Comparison of ENCODE assay signal across 16 cellular contexts in the genomic region with DNA sequence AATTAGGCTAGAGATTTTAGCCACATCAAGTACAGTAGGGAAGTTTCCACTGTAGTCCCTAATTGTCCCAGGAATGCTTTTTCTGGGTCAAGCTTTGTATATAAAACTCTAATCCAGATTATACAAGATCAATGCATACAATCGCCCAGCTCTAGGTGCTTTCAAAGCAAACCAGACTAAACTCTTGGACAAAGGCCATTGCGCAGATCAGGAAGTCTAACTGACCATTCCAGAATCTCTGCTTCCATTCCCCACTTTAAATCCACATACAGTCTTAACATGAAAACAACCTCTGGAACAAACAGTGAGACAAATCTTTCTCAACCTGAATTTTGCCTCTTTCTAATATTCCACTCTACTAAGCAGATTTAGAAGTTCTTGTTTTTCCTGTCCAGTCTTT.
DNase-seq lines count a peak whose midpoint lies in the region; ATAC-seq, FAIRE-seq and TF ChIP-seq lines count a peak whose summit lies in the region.
"Had no signal": no experiment of that assay in that cellular context is flagged by ENCODE, and none has a peak within 500 bp of the region (broad histone marks: within the 10 kb centered on the region; RNA-seq: fewer than 3 reads in every experiment).

No MANE protein-coding gene starts in this region.

- H3K4me3 ChIP-seq in SK-N-MC: peak overlapping the region; percentile 41
- H3K4me3 ChIP-seq in endothelial cell of umbilical vein (replicated peaks in 1 of 3; ENCODE audit: insufficient read depth in 1 of 3, low read depth in 1 of 3, low read length in 3 of 3): no peak overlapping the region
- H3K4me3 ChIP-seq in muscle layer of duodenum (ENCODE audit: low read depth in 1 of 2, low read length in 2 of 2): peak overlapping the region; percentile 2 to 12
- H3K4me3 ChIP-seq in transverse colon: no peak overlapping the region
- no peak overlapping the region for H3K4me3 ChIP-seq in PC-3 (ENCODE audit: low read length)
- H3K4me3 ChIP-seq: lung had no signal

- H3K36me3 ChIP-seq in SK-N-MC (ENCODE audit: insufficient read depth, low read length): no peaks in the 10 kb centered on the region
- no peaks in the 10 kb centered on the region for H3K36me3 ChIP-seq in endothelial cell of umbilical vein (ENCODE audit: control insufficient read depth in 2 of 2, extremely low read depth in 1 of 2, insufficient read depth in 2 of 2, low read length in 2 of 2)
- H3K36me3 ChIP-seq in muscle layer of duodenum (ENCODE audit: control insufficient read depth in 1 of 2, insufficient read depth in 2 of 2, low read length in 2 of 2): peaks cover 3 to 8% of the 10 kb centered on the region in 2 donors
- H3K36me3 ChIP-seq in transverse colon: no peaks in the 10 kb centered on the region
- H3K36me3 ChIP-seq in PC-3 (ENCODE audit: low read depth, low read length): no peaks in the 10 kb centered on the region

- no TSS peak for BruUV-seq in endothelial cell of umbilical vein (replicated peaks; lab: Mats Ljungman, UMichigan)
- no TSS peak for BruUV-seq in PC-3 (replicated peaks; lab: Mats Ljungman, UMichigan)

- H3K9me3 ChIP-seq in SK-N-MC (ENCODE audit: low read depth, low read length) (no peaks in the 10 kb centered on the region), endothelial cell of umbilical vein (replicated peaks; ENCODE audit: control insufficient read depth, insufficient read depth, low read length) (no peaks in the 10 kb centered on the region), muscle layer of duodenum (ENCODE audit: control insufficient read depth in 1 of 2, low read length in 2 of 2) (no peaks in the 10 kb centered on the region), transverse colon (no peaks in the 10 kb centered on the region), PC-3 (ENCODE audit: low read length) (no peaks in the 10 kb centered on the region)

- DNase-seq in SK-N-MC (ENCODE audit: low read depth, low spot score) (no peak), endothelial cell of umbilical vein (ENCODE audit: low read depth, low spot score) (peak; percentile 58), transverse colon (no peak), T-helper 2 cell (no peak), PC-3 (no peak)
- no peak for DNase-seq in effector memory CD8-positive, alpha-beta T cell
- DNase-seq: activated CD4-positive, alpha-beta T cell treated with anti-CD3 and anti-CD28 coated beads for 1 hour; activated naive CD8-positive, alpha-beta T cell treated with anti-CD3 and anti-CD28 coated beads for 36 hours; DND-41; H9; NCI-H1417 treated with DMSO at 0.1 percent for 48 hours; NCI-H524 treated with DMSO at 0.1 percent for 48 hours; T-cell had no signal

- H3K9ac ChIP-seq in SK-N-MC (ENCODE audit: insufficient read length): peak overlapping the region; percentile 8
- H3K9ac ChIP-seq in endothelial cell of umbilical vein (replicated peaks; ENCODE audit: extremely low read depth, insufficient read depth, low read length): no peak overlapping the region
- H3K9ac ChIP-seq in PC-3 (ENCODE audit: low read length): no peak overlapping the region

- H3K27ac ChIP-seq in SK-N-MC: peak overlapping the region; percentile 43
- H3K27ac ChIP-seq in endothelial cell of umbilical vein (ENCODE audit: insufficient read depth, low read depth, low read length): no peak overlapping the region
- peak overlapping the region; percentile 81 for H3K27ac ChIP-seq in muscle layer of duodenum (ENCODE audit: low read length)
- peak overlapping the region; percentile 65 to 68 (median 66) for H3K27ac ChIP-seq in transverse colon
- no peak overlapping the region for H3K27ac ChIP-seq in PC-3 (ENCODE audit: low read length)
- H3K27ac ChIP-seq: C4-2B had no signal

- no peaks in the 10 kb centered on the region for H3K9me2 ChIP-seq in PC-3 (replicated peaks; ENCODE audit: low read length)

- FAIRE-seq in endothelial cell of umbilical vein (lab: Jason Lieb, UNC): no peak

- H3K27me3 Mint-ChIP-seq in effector memory CD8-positive, alpha-beta T cell: no peaks in the 10 kb centered on the region
- H3K27me3 Mint-ChIP-seq: activated naive CD8-positive, alpha-beta T cell treated with anti-CD3 and anti-CD28 coated beads for 36 hours; T-cell had no signal

- dilution Hi-C loops in endothelial cell of umbilical vein (cut with MboI; ENCODE audit: extremely low pct_ligation_motif_present, low sequenced_read_pairs): no loop called here

- H3K9me3 Mint-ChIP-seq in effector memory CD8-positive, alpha-beta T cell: no peaks in the 10 kb centered on the region
- H3K9me3 Mint-ChIP-seq: activated naive CD8-positive, alpha-beta T cell treated with anti-CD3 and anti-CD28 coated beads for 36 hours; H9; T-cell had no signal

- H2AFZ ChIP-seq in endothelial cell of umbilical vein (ENCODE audit: low read depth, low read length) (peak overlapping the region; percentile 84), PC-3 (ENCODE audit: low read length) (no peak overlapping the region)

- 74 to 81% methylated on average over 2 of the region's 2 CpGs for WGBS in transverse colon (ENCODE audit: low coverage in 1 of 2), 2 donors

- H3K4me1 Mint-ChIP-seq in effector memory CD8-positive, alpha-beta T cell (ENCODE audit: low read depth in 2 of 2): no peaks in the 10 kb centered on the region
- H3K4me1 Mint-ChIP-seq: activated naive CD8-positive, alpha-beta T cell treated with anti-CD3 and anti-CD28 coated beads for 36 hours; H9; T-cell had no signal

- CTCF ChIA-PET in endothelial cell of umbilical vein (lab: Charles Lee): no interaction called here
- CTCF ChIA-PET in PC-3 (lab: Charles Lee): no interaction called here

- H3K4me1 ChIP-seq in endothelial cell of umbilical vein (ENCODE audit: control insufficient read depth, extremely low read depth, insufficient read depth, low read length): no peaks in the 10 kb centered on the region
- H3K4me1 ChIP-seq in muscle layer of duodenum (ENCODE audit: control insufficient read depth in 1 of 2, insufficient read depth in 2 of 2, low read length in 2 of 2): peaks cover 6 to 24% of the 10 kb centered on the region in 2 donors
- H3K4me1 ChIP-seq in transverse colon: peaks cover 0 to 27% (median 1%) of the 10 kb centered on the region in 4 donors
- H3K4me1 ChIP-seq in PC-3 (ENCODE audit: insufficient read depth, low read length): no peaks in the 10 kb centered on the region

- in situ Hi-C loops in transverse colon (cut with MboI; ENCODE audit: low pct_ligation_motif_present in 1 of 4, low pct_unique_long_range_greater_than_20kb in 1 of 4, low sequenced_read_pairs in 3 of 4): no loop called here

- no peak overlapping the region for H3K27ac Mint-ChIP-seq in effector memory CD8-positive, alpha-beta T cell
- H3K27ac Mint-ChIP-seq: activated naive CD8-positive, alpha-beta T cell treated with anti-CD3 and anti-CD28 coated beads for 36 hours; H9; T-cell had no signal

- TF ChIP-seq CTCF in endothelial cell of umbilical vein (IDR thresholded peaks at IDR 0.05; ENCODE audit: extremely low read depth in 1 of 2, insufficient read depth in 1 of 2, low read depth in 1 of 2, low read length in 2 of 2) (no peak), transverse colon (IDR thresholded peaks at IDR 0.05) (no peak), PC-3 (conservative IDR thresholded peaks at IDR 0.05; ENCODE audit: low read depth, low read length) (no peak)

- TF ChIP-seq POLR2A in endothelial cell of umbilical vein (IDR thresholded peaks at IDR 0.05; ENCODE audit: low read depth, low read length) (no peak), transverse colon (IDR thresholded peaks at IDR 0.05) (no peak)

- TF ChIP-seq EP300 in transverse colon (IDR thresholded peaks at IDR 0.05; ENCODE audit: low read depth): no peak

- peaks cover 4% of the 10 kb centered on the region for H3K36me3 Mint-ChIP-seq in effector memory CD8-positive, alpha-beta T cell (ENCODE audit: insufficient read depth)
- H3K36me3 Mint-ChIP-seq: T-cell had no signal

- H3K4me2 ChIP-seq in endothelial cell of umbilical vein (ENCODE audit: insufficient read depth, low read length) (peak overlapping the region; percentile 28), PC-3 (ENCODE audit: low read length) (no peak overlapping the region)

- H3K79me2 ChIP-seq in endothelial cell of umbilical vein (ENCODE audit: control insufficient read depth, insufficient read depth, low read length) (no peaks in the 10 kb centered on the region), PC-3 (ENCODE audit: low read length) (no peaks in the 10 kb centered on the region)

- intact Hi-C loops in endothelial cell of umbilical vein (cut with micrococcal nuclease): no loop called here
- intact Hi-C loops in transverse colon (cut with DNase I; ENCODE audit: low total_unique reads): no loop called here
- intact Hi-C loops in PC-3 (cut with micrococcal nuclease): no loop called here

- H4K20me1 ChIP-seq in endothelial cell of umbilical vein (replicated peaks; ENCODE audit: control insufficient read depth, extremely low read depth, insufficient read depth, low read length): no peaks in the 10 kb centered on the region
- H4K20me1 ChIP-seq in PC-3 (ENCODE audit: low read length): no peaks in the 10 kb centered on the region

- no peaks in the 10 kb centered on the region for H3F3A ChIP-seq in PC-3 (ENCODE audit: low read length, unreplicated experiment)

- no peak for ATAC-seq in effector memory CD8-positive, alpha-beta T cell (replicated peaks)
- ATAC-seq in PC-3: no peak
- ATAC-seq: T-cell had no signal

- no peaks in the 10 kb centered on the region for H3K9me1 ChIP-seq in endothelial cell of umbilical vein (replicated peaks; ENCODE audit: control insufficient read depth, extremely low read depth, insufficient read depth, low read length)

- POLR2A ChIA-PET in endothelial cell of umbilical vein (lab: Charles Lee) (no interaction called here), PC-3 (lab: Charles Lee; ENCODE audit: unreplicated experiment) (no interaction called here)

- H3K4me3 Mint-ChIP-seq in effector memory CD8-positive, alpha-beta T cell: no peak overlapping the region
- H3K4me3 Mint-ChIP-seq: activated naive CD8-positive, alpha-beta T cell treated with anti-CD3 and anti-CD28 coated beads for 36 hours; H9; T-cell had no signal

- H3K27me3 ChIP-seq in endothelial cell of umbilical vein (ENCODE audit: control insufficient read depth in 2 of 2, insufficient read depth in 2 of 2, low read length in 2 of 2) (no peaks in the 10 kb centered on the region), muscle layer of duodenum (ENCODE audit: low read depth, low read length) (no peaks in the 10 kb centered on the region), transverse colon (no peaks in the 10 kb centered on the region), PC-3 (ENCODE audit: low read length) (no peaks in the 10 kb centered on the region)

TF ChIP-seq in endothelial cell of umbilical vein, 7 proteins besides CTCF, POLR2A, EP300 and RAD21 (continues in another document):
- TF ChIP-seq EZH2 (IDR thresholded peaks at IDR 0.05; ENCODE audit: borderline replicate concordance, low read depth, low read length, severe bottlenecking): no peak
- no peak for TF ChIP-seq FOS (IDR thresholded peaks at IDR 0.05; ENCODE audit: borderline replicate concordance, insufficient read depth, low read length)
- TF ChIP-seq, protein P1, sequence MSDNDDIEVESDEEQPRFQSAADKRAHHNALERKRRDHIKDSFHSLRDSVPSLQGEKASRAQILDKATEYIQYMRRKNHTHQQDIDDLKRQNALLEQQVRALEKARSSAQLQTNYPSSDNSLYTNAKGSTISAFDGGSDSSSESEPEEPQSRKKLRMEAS (IDR thresholded peaks at IDR 0.05; ENCODE audit: insufficient read depth, insufficient read length): no peak
- no peak for TF ChIP-seq GATA2 (IDR thresholded peaks at IDR 0.05; ENCODE audit: insufficient read depth, insufficient read length, low read depth, low read length)

Comparison
In these comparisons a context has a peak if more than half of its experiments do, and no peak if none do; other contexts are left out.
1. H3K27ac ChIP-seq: peak in SK-N-MC (single experiment), muscle layer of duodenum (single experiment) and transverse colon (4 of 4); none in endothelial cell of umbilical vein (single experiment) and PC-3 (single experiment).
2. H3K4me3 ChIP-seq: peak in SK-N-MC (single experiment) and muscle layer of duodenum (2 of 2); none in endothelial cell of umbilical vein (0 of 3), transverse colon (0 of 4) and PC-3 (single experiment).